In the genomic region with DNA sequence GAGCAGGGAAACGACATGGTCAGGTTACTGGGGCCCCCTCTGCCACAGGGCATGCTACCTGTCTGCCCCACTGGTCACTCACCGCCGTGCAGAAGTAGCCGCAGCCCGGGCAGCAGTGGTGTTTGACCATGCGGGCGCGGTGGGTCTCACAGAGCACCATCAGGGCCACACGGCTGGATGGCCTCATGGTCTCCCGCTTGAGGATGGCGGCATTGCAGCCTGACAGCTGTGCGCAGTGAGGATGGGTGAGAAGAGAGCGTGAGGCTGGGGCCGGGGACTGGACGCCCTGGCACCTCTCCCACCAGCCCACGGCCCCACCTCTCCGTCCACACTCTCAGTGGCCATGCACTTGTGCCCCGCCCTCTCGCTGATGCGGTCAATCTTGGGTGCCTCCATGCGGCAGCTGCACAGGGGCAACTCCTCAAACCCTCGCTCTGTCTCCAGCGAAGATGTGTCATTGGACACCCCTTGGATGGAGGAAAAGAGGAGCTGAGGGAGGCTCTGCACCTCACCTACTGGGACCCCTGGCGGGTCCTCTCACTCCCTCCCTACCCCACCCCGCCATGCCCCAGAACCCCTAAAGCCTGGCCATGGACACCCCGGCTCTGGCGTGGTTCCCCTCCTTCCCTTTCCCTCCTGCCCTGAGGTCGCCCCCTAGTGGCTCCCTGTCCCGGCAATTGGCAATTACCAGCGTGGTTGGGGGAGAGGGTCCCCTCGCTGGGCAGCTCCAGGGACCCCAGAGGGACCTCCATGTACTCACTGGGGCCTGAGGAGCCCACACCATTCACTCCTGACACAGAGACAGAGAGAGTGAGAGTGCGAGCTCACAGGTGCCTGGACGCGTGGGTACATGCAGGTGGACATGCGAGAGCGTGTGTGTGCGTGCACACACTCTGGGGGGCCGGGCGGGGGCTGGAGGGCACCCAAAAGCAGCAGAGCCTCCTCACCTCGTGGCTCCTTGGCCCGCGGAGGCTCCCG, we compare ENCODE assay signal across 9 cellular contexts. TPM values are rescaled to one million over a fixed set of nuclear protein-coding genes. Genes with fewer than 3 reads are reported as not detected.
DNase-seq lines count a peak whose midpoint lies in the region; ATAC-seq and TF ChIP-seq lines count a peak whose summit lies in the region.
"Had no signal": no experiment of that assay in that cellular context is flagged by ENCODE, and none has a peak within 500 bp of the region (broad histone marks: within the 10 kb centered on the region; RNA-seq: fewer than 3 reads in every experiment).

No MANE protein-coding gene starts in this region.

- CTCF ChIA-PET in WTC11 (lab: Charles Lee), result interaction anchor here (0.7 to 1.8 kb wide), 10 partner anchors 9 to 194 kb away, joined by 3 to 7 read pairs (median 4); a partner anchor contains a TSS

- H3F3A ChIP-seq in GM23338 (replicated peaks; ENCODE audit: low read depth), result peaks cover 10% of the 10 kb centered on the region; the same call in 1 of the 2 replicates

- H3K27me3 ChIP-seq in GM23338 (ENCODE audit: insufficient read depth), result no peaks in the 10 kb centered on the region
- H3K27me3 ChIP-seq: SJCRH30 had no signal

- DNase-seq in GM23338 (ENCODE audit: low spot score) (peak; percentile 86), WTC11 (ENCODE audit: low spot score) (peak; percentile 79), coronary artery (ENCODE audit: low spot score) (no peak), nephron progenitor cell (peak; percentile 57), pons (ENCODE audit: low spot score) (no peak)
- no peak for DNase-seq in NK-92 treated with Interleukin-12 subunit alpha and Interleukin-12 subunit beta, amount 100 ng/mL, for 24 hours (lab: John Stamatoyannopoulos, UW)

- H3K36me3 ChIP-seq in GM23338 (ENCODE audit: insufficient read depth), result peaks cover 39% of the 10 kb centered on the region

- no peak overlapping the region for H3K27ac ChIP-seq in GM23338 (ENCODE audit: low read depth)
- no peak overlapping the region for H3K27ac ChIP-seq in coronary artery
- H3K27ac ChIP-seq: SJCRH30 had no signal

- ATAC-seq in GM23338 (peak; percentile 94), WTC11 (peak; percentile 86), HG03280 (IDR thresholded peaks at IDR 0.05; ENCODE audit: unreplicated experiment) (no peak), HG03439 (IDR thresholded peaks at IDR 0.05; ENCODE audit: unreplicated experiment) (no peak)

- TF ChIP-seq CTCF in GM23338 (conservative IDR thresholded peaks at IDR 0.05; ENCODE audit: low read depth in 2 of 2) (peak; percentile 77 to 84), WTC11 (IDR thresholded peaks at IDR 0.05) (peak; percentile 69), coronary artery (IDR thresholded peaks at IDR 0.05) (peak; percentile 25), nephron progenitor cell (IDR thresholded peaks at IDR 0.05) (peak; percentile 57)

- H3K27ac Mint-ChIP-seq in GM23338, result no peak overlapping the region
- no peak overlapping the region for H3K27ac Mint-ChIP-seq in WTC11
- H3K27ac Mint-ChIP-seq in nephron progenitor cell, result no peak overlapping the region

- no peaks in the 10 kb centered on the region for H3K4me1 ChIP-seq in GM23338 (ENCODE audit: insufficient read depth)
- H3K4me1 ChIP-seq: SJCRH30 had no signal

- POLR2A ChIA-PET in WTC11 (lab: Charles Lee), result interaction anchor here (1.0 kb wide), 1 partner anchor 64 kb away, joined by 3 read pairs; no protein-coding TSS in a partner anchor

- H2AFZ ChIP-seq in GM23338, result no peak overlapping the region

- H3K36me3 Mint-ChIP-seq in GM23338 (ENCODE audit: low read depth), result peaks cover 93% of the 10 kb centered on the region
- H3K36me3 Mint-ChIP-seq in WTC11, result peaks cover 77% of the 10 kb centered on the region
- peaks cover 78% of the 10 kb centered on the region for H3K36me3 Mint-ChIP-seq in nephron progenitor cell (ENCODE audit: low read depth)

- H3K27me3 Mint-ChIP-seq in GM23338 (ENCODE audit: insufficient read depth, low read depth, poor library complexity) (peaks cover 3% of the 10 kb centered on the region), WTC11 (ENCODE audit: low read depth) (no peaks in the 10 kb centered on the region), nephron progenitor cell (ENCODE audit: low read depth, poor library complexity) (no peaks in the 10 kb centered on the region)

- H4K20me1 ChIP-seq in GM23338 (replicated peaks; ENCODE audit: insufficient read depth), result peaks cover 30% of the 10 kb centered on the region

- H3K79me2 ChIP-seq in GM23338 (replicated peaks; ENCODE audit: insufficient read depth), result no peaks in the 10 kb centered on the region

- H3K4me3 Mint-ChIP-seq in GM23338 (no peak overlapping the region), WTC11 (no peak overlapping the region), nephron progenitor cell (no peak overlapping the region)

- no peaks in the 10 kb centered on the region; the same call in 2 of the 3 replicates for H3K9me3 Mint-ChIP-seq in GM23338
- H3K9me3 Mint-ChIP-seq in WTC11, result no peaks in the 10 kb centered on the region
- H3K9me3 Mint-ChIP-seq in nephron progenitor cell, result no peaks in the 10 kb centered on the region

- H3K9me2 ChIP-seq in GM23338 (ENCODE audit: insufficient read depth), result no peaks in the 10 kb centered on the region

- H3K4me3 ChIP-seq in GM23338 (no peak overlapping the region), coronary artery (no peak overlapping the region)
- H3K4me3 ChIP-seq: SJCRH30 had no signal

- H3K4me1 Mint-ChIP-seq in GM23338, result no peaks in the 10 kb centered on the region; the same call in 2 of the 3 replicates
- no peaks in the 10 kb centered on the region for H3K4me1 Mint-ChIP-seq in WTC11
- peaks cover 18% of the 10 kb centered on the region for H3K4me1 Mint-ChIP-seq in nephron progenitor cell

- H3K4me2 ChIP-seq in GM23338, result no peak overlapping the region

TF ChIP-seq in GM23338, 12 proteins besides CTCF, POLR2A, EP300 and RAD21 (continues in another document):
- TF ChIP-seq CREB1 (CRISPR knock-in tag; IDR thresholded peaks at IDR 0.05; ENCODE audit: low read depth) (no peak), EZH2 (IDR thresholded peaks at IDR 0.05; ENCODE audit: low read depth, unreplicated experiment) (no peak), JUNB (IDR thresholded peaks at IDR 0.05; ENCODE audit: unreplicated experiment) (no peak)

TF ChIP-seq in WTC11, 78 proteins besides CTCF, POLR2A, EP300 and RAD21:
- TF ChIP-seq, protein P1, sequence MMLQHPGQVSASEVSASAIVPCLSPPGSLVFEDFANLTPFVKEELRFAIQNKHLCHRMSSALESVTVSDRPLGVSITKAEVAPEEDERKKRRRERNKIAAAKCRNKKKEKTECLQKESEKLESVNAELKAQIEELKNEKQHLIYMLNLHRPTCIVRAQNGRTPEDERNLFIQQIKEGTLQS (CRISPR knock-in tag; conservative IDR thresholded peaks at IDR 0.05), result no peak
- 0 out of 2 replicates have a peak, but pooled peaks have one; percentile 30 for TF ChIP-seq ATF1 (CRISPR knock-in tag; IDR thresholded peaks at IDR 0.05)

RNA-seq across cellular contexts. Expression of a gene that starts 8.9 kb away (rescaled TPM):
- total RNA-seq in GM23338 (2014; rRNA removed; shearing (Covaris generic)), result 184 and 193 TPM in 2 replicates
- 112 and 113 TPM in 2 replicates for polyA plus RNA-seq in GM23338 (2016; fragmentation: Nextera tagmentation; extraction: Ambion mirVana)
- 137 to 169 TPM (median 168 TPM) in 3 replicates for total RNA-seq in WTC11 (2021)

RNA-seq across cellular contexts. Expression of a gene that starts 9.8 kb away (rescaled TPM):
- 3.7 and 4.6 TPM in 2 replicates for total RNA-seq in GM23338 (2014; rRNA removed; shearing (Covaris generic))
- 1.1 and 1.2 TPM in 2 replicates for polyA plus RNA-seq in GM23338 (2016; fragmentation: Nextera tagmentation; extraction: Ambion mirVana)
- 3.1 to 3.5 TPM (median 3.5 TPM) in 3 replicates for total RNA-seq in WTC11 (2021)

RNA-seq across cellular contexts. Expression of a gene that starts 13.3 kb away (rescaled TPM):
- total RNA-seq in GM23338 (2014; rRNA removed; shearing (Covaris generic)), result 14.4 and 14.9 TPM in 2 replicates
- polyA plus RNA-seq in GM23338 (2016; fragmentation: Nextera tagmentation; extraction: Ambion mirVana), result 0.18 and 0.68 TPM in 2 replicates
- total RNA-seq in WTC11 (2021), result 24.0 to 46.2 TPM (median 44.1 TPM) in 3 replicates

RNA-seq across cellular contexts. Expression of a gene that starts 25.9 kb away (rescaled TPM):
- total RNA-seq in GM23338 (2014; rRNA removed; shearing (Covaris generic)), result 41.1 and 47.4 TPM in 2 replicates
- 31.4 and 32.3 TPM in 2 replicates for polyA plus RNA-seq in GM23338 (2016; fragmentation: Nextera tagmentation; extraction: Ambion mirVana)
- 42.6 to 44.8 TPM (median 42.8 TPM) in 3 replicates for total RNA-seq in WTC11 (2021)

RNA-seq across cellular contexts. Expression of a gene that starts 38.9 kb away (rescaled TPM):
- 1.7 and 2.4 TPM in 2 replicates for total RNA-seq in GM23338 (2014; rRNA removed; shearing (Covaris generic))
- 0.16 and 0.23 TPM in 2 replicates for polyA plus RNA-seq in GM23338 (2016; fragmentation: Nextera tagmentation; extraction: Ambion mirVana)
- total RNA-seq in WTC11 (2021), result 1.3 TPM in 3 replicates

Comparison
In these comparisons a context has a peak if more than half of its experiments do, and no peak if none do; other contexts are left out.
1. ATAC-seq: peak in GM23338 (single experiment) and WTC11 (single experiment); none in HG03280 (single experiment) and HG03439 (single experiment).
2. DNase-seq: peak in GM23338 (single experiment), WTC11 (single experiment) and nephron progenitor cell (single experiment); none in coronary artery (single experiment), NK-92 treated with Interleukin-12 subunit alpha and Interleukin-12 subunit beta, amount 100 ng/mL, for 24 hours (single experiment) and pons (single experiment).
3. CTCF ChIP-seq: peak in every context shown above with its lines; median percentile 80 in GM23338; 69 in WTC11; 57 in nephron progenitor cell; 25 in coronary artery.